9 cellular contexts compared by ENCODE assay signal in genomic region chr14:89466460-89466859, GRCh38. TPM values are rescaled to one million over a fixed set of nuclear protein-coding genes. Genes with fewer than 3 reads are reported as not detected.
A peak's percentile ranks its signal among the peaks of the same experiment; 100 is the strongest.
DNase-seq lines count a peak whose midpoint lies in the region; ATAC-seq and TF ChIP-seq lines count a peak whose summit lies in the region.
"Had no signal": no experiment of that assay in that cellular context is flagged by ENCODE, and none has a peak within 500 bp of the region (broad histone marks: within the 10 kb centered on the region; RNA-seq: fewer than 3 reads in every experiment).

No MANE protein-coding gene starts in this region.

- peak overlapping the region; percentile 82 for H3K27ac Mint-ChIP-seq in activated T-cell treated with anti-CD3 and anti-CD28 coated beads, Interleukin-2, amount 50 U/mL, for 24 hours

- H3K4me3 ChIP-seq in HL-60 (replicated peaks; ENCODE audit: insufficient read depth, low read length) (no peak overlapping the region), spleen (peak overlapping the region in 1 of 8 donors; percentile 18), SK-N-SH (ENCODE audit: low read depth in 2 of 2, low read length in 1 of 2) (no peak overlapping the region)

- H3K27me3 Mint-ChIP-seq in activated T-cell treated with anti-CD3 and anti-CD28 coated beads, Interleukin-2, amount 50 U/mL, for 24 hours = no peaks in the 10 kb centered on the region

- no peak overlapping the region for H3K9ac ChIP-seq in SK-N-SH

- DNase-seq in HL-60 (ENCODE audit: low read depth in 1 of 2, low spot score in 1 of 2) (peak; percentile 51 to 78), spleen (peak; percentile 84), occipital lobe (lab: John Stamatoyannopoulos, UW) (no peak), cerebellar cortex (ENCODE audit: low spot score) (no peak), NCI-H128 (lab: John Stamatoyannopoulos, UW; ENCODE audit: unreplicated experiment) (no peak), SK-N-SH (no peak)
- DNase-seq in activated T-cell treated with anti-CD3 and anti-CD28 coated beads, Interleukin-2, amount 50 U/mL, for 24 hours = peak; percentile 45
- DNase-seq: NCI-H187 treated with DMSO at 0.1 percent for 48 hours had no signal

- H3F3A ChIP-seq in SK-N-SH (replicated peaks; ENCODE audit: insufficient read depth) = no peaks in the 10 kb centered on the region

- POLR2A ChIA-PET in SK-N-SH (lab: Yijun Ruan, JAX) = no interaction called here

- H3K27ac ChIP-seq in HL-60 (replicated peaks) (peak overlapping the region; percentile 60), spleen (peak overlapping the region in 7 of 8 donors; percentile 2 to 65 (median 57)), SK-N-SH (ENCODE audit: low read depth in 2 of 2, low read length in 1 of 2) (no peak overlapping the region)

- no peak for TF ChIP-seq EP300 in SK-N-SH (IDR thresholded peaks at IDR 0.05; ENCODE audit: borderline replicate concordance in 1 of 2, low read depth in 1 of 2, low read length in 1 of 2)

- intact Hi-C loops in spleen (cut with DNase I; ENCODE audit: low total_unique reads) = no loop called here

- H3K79me2 ChIP-seq in SK-N-SH (ENCODE audit: insufficient read depth) = no peaks in the 10 kb centered on the region

- 37 to 62% (median 45%) methylated on average over 5 of the region's 5 CpGs for WGBS in spleen, 5 donors
- 68% methylated on average over 4 of the region's 5 CpGs for WGBS in SK-N-SH (ENCODE audit: low lambda C conversion rate)

- H3K4me1 ChIP-seq in spleen = peaks cover 5 to 85% (median 41%) of the 10 kb centered on the region in 6 donors
- peaks cover 0 to 5% of the 10 kb centered on the region in 2 experiments; a peak in 1 of 4 replicates for H3K4me1 ChIP-seq in SK-N-SH (ENCODE audit: control insufficient read depth in 1 of 2, insufficient read depth in 2 of 2, low read depth in 1 of 2, low read length in 1 of 2)

- peaks cover 0 to 6% (median 0%) of the 10 kb centered on the region in 8 donors for H3K9me3 ChIP-seq in spleen
- H3K9me3 ChIP-seq in SK-N-SH = no peaks in the 10 kb centered on the region

- no peak for TF ChIP-seq CTCF in HL-60 (IDR thresholded peaks at IDR 0.05; ENCODE audit: insufficient read depth, low read length)
- TF ChIP-seq CTCF in spleen (IDR thresholded peaks at IDR 0.05 in 8 of 11, conservative IDR thresholded peaks at IDR 0.05 in 3 of 11) = no peak
- no peak for TF ChIP-seq CTCF in SK-N-SH (IDR thresholded peaks at IDR 0.05)

- TF ChIP-seq RAD21 in SK-N-SH (IDR thresholded peaks at IDR 0.05; ENCODE audit: low read length) = no peak

- no peak overlapping the region for H3K4me2 ChIP-seq in SK-N-SH

- H3K4me3 Mint-ChIP-seq in activated T-cell treated with anti-CD3 and anti-CD28 coated beads, Interleukin-2, amount 50 U/mL, for 24 hours = no peak overlapping the region

- CTCF ChIA-PET in SK-N-SH (lab: Yijun Ruan, JAX) = no interaction called here

- peak; percentile 48 for ATAC-seq in GM18858 (IDR thresholded peaks at IDR 0.05; ENCODE audit: unreplicated experiment)

- no peaks in the 10 kb centered on the region for H4K20me1 ChIP-seq in SK-N-SH (ENCODE audit: insufficient read depth)

- H3K36me3 Mint-ChIP-seq in activated T-cell treated with anti-CD3 and anti-CD28 coated beads, Interleukin-2, amount 50 U/mL, for 24 hours (ENCODE audit: low read depth) = peaks cover 24% of the 10 kb centered on the region

- H2AFZ ChIP-seq in SK-N-SH (ENCODE audit: low read depth) = no peak overlapping the region

- H3K9me2 ChIP-seq in SK-N-SH = no peaks in the 10 kb centered on the region

- H3K27me3 ChIP-seq in HL-60 (ENCODE audit: insufficient read depth, poor library complexity, severe bottlenecking) (no peaks in the 10 kb centered on the region), spleen (replicated peaks in 1 of 7) (no peaks in the 10 kb centered on the region), SK-N-SH (ENCODE audit: insufficient read depth) (no peaks in the 10 kb centered on the region)

- H3K36me3 ChIP-seq in spleen (peaks cover 0 to 8% (median 0%) of the 10 kb centered on the region in 6 donors), SK-N-SH (replicated peaks in 1 of 2; ENCODE audit: control insufficient read depth in 1 of 2, insufficient read depth in 2 of 2, low read length in 1 of 2) (no peaks in the 10 kb centered on the region)

- peaks cover 54% of the 10 kb centered on the region for H3K4me1 Mint-ChIP-seq in activated T-cell treated with anti-CD3 and anti-CD28 coated beads, Interleukin-2, amount 50 U/mL, for 24 hours (ENCODE audit: low read depth)

- no peaks in the 10 kb centered on the region for H3K9me3 Mint-ChIP-seq in activated T-cell treated with anti-CD3 and anti-CD28 coated beads, Interleukin-2, amount 50 U/mL, for 24 hours

- no peak for TF ChIP-seq POLR2A in spleen (IDR thresholded peaks at IDR 0.05)

TF ChIP-seq in SK-N-SH, 30 proteins besides CTCF, POLR2A, EP300 and RAD21:
- no peak for TF ChIP-seq GATA2 (CRISPR knock-in tag; IDR thresholded peaks at IDR 0.05)
- TF ChIP-seq SMC3 (IDR thresholded peaks at IDR 0.05; ENCODE audit: low read depth, low read length) = no peak
- TF ChIP-seq IRF3 (IDR thresholded peaks at IDR 0.05; ENCODE audit: low read depth, low read length) = no peak
- TF ChIP-seq MEF2A (IDR thresholded peaks at IDR 0.05; ENCODE audit: borderline replicate concordance, low read depth) = no peak

RNA-seq across cellular contexts. Expression of gene FOXN3, which starts 49.4 kb away (rescaled TPM):
- 100 to 1,000 TPM in 5 of 7 donors, 10 to 100 TPM in 2; 76.4 to 121 (median 105) TPM for total RNA-seq in spleen
- 10 to 100 TPM in 1 of 3 donors, 1 to 10 TPM in 2; 9.2 to 12.7 (median 9.3) TPM for polyA plus RNA-seq in spleen
- 36.8 TPM for total RNA-seq in occipital lobe
- polyA plus RNA-seq in SK-N-SH (2012; rRNA removed) = 9.8 and 12.0 TPM in 2 replicates
- polyA plus RNA-seq in SK-N-SH (2012; cell fraction: cytosol; rRNA removed) = 10.5 and 11.9 TPM in 2 replicates
- polyA plus RNA-seq in SK-N-SH (2012; cell fraction: nucleus; rRNA removed) = 9.6 and 9.8 TPM in 2 replicates

Comparison
In these comparisons a context has a peak if more than half of its experiments do, and no peak if none do; other contexts are left out.
1. DNase-seq: peak in HL-60 (2 of 2), activated T-cell treated with anti-CD3 and anti-CD28 coated beads, Interleukin-2, amount 50 U/mL, for 24 hours (single experiment) and spleen (single experiment); none in occipital lobe (single experiment), cerebellar cortex (single experiment), NCI-H128 (single experiment) and SK-N-SH (single experiment).
2. H3K27ac ChIP-seq: peak in HL-60 (single experiment) and spleen (7 of 8); none in SK-N-SH (0 of 2).